In genomic region chrX:11953615-11954014, GRCh38 we compare ENCODE assay signal across 1 cellular context.
TF ChIP-seq lines count a peak whose summit lies in the region.

No MANE protein-coding gene starts in this region.

TF ChIP-seq in A549, 52 proteins besides CTCF, POLR2A, EP300 and RAD21 (continued from another document):
- TF ChIP-seq FOSL2 (IDR thresholded peaks at IDR 0.05) (peak; percentile 62), FOSL2 (CRISPR knock-in tag; IDR thresholded peaks at IDR 0.05) (peak; percentile 90), HOXB5 (CRISPR knock-in tag; IDR thresholded peaks at IDR 0.05) (no peak), MAFK (IDR thresholded peaks at IDR 0.05; ENCODE audit: partially characterized antibody) (peak; percentile 59), TP53 (CRISPR knock-in tag; IDR thresholded peaks at IDR 0.05) (no peak), CHD4 (IDR thresholded peaks at IDR 0.05; ENCODE audit: borderline replicate concordance) (no peak), EHF (CRISPR knock-in tag; IDR thresholded peaks at IDR 0.05) (no peak), BHLHE40 (IDR thresholded peaks at IDR 0.05; ENCODE audit: low read depth, low read length) (no peak), NFE2L2 (conservative IDR thresholded peaks at IDR 0.05; ENCODE audit: low read length) (no peak), RFX5 (IDR thresholded peaks at IDR 0.05) (no peak), HES2 (IDR thresholded peaks at IDR 0.05) (no peak), RCOR1 (IDR thresholded peaks at IDR 0.05; ENCODE audit: low read depth, low read length) (no peak), CBX2 (IDR thresholded peaks at IDR 0.05; ENCODE audit: borderline replicate concordance, low read depth) (no peak), KDM5A (IDR thresholded peaks at IDR 0.05) (no peak), PBX3 (IDR thresholded peaks at IDR 0.05) (no peak), ZC3H11A (IDR thresholded peaks at IDR 0.05) (no peak), HDAC2 (IDR thresholded peaks at IDR 0.05) (no peak), CBX8 (IDR thresholded peaks at IDR 0.05) (no peak), MAZ (IDR thresholded peaks at IDR 0.05; ENCODE audit: borderline replicate concordance, low read depth, low read length) (no peak), MAX (IDR thresholded peaks at IDR 0.05) (peak; percentile 73), SMC3 (IDR thresholded peaks at IDR 0.05) (peak; percentile 34; the same call in 2 of the 3 replicates), SREBF2 (IDR thresholded peaks at IDR 0.05) (no peak)
- TF ChIP-seq, protein P1, sequence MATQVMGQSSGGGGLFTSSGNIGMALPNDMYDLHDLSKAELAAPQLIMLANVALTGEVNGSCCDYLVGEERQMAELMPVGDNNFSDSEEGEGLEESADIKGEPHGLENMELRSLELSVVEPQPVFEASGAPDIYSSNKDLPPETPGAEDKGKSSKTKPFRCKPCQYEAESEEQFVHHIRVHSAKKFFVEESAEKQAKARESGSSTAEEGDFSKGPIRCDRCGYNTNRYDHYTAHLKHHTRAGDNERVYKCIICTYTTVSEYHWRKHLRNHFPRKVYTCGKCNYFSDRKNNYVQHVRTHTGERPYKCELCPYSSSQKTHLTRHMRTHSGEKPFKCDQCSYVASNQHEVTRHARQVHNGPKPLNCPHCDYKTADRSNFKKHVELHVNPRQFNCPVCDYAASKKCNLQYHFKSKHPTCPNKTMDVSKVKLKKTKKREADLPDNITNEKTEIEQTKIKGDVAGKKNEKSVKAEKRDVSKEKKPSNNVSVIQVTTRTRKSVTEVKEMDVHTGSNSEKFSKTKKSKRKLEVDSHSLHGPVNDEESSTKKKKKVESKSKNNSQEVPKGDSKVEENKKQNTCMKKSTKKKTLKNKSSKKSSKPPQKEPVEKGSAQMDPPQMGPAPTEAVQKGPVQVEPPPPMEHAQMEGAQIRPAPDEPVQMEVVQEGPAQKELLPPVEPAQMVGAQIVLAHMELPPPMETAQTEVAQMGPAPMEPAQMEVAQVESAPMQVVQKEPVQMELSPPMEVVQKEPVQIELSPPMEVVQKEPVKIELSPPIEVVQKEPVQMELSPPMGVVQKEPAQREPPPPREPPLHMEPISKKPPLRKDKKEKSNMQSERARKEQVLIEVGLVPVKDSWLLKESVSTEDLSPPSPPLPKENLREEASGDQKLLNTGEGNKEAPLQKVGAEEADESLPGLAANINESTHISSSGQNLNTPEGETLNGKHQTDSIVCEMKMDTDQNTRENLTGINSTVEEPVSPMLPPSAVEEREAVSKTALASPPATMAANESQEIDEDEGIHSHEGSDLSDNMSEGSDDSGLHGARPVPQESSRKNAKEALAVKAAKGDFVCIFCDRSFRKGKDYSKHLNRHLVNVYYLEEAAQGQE (IDR thresholded peaks at IDR 0.05), result no peak
- TF ChIP-seq, protein P2, sequence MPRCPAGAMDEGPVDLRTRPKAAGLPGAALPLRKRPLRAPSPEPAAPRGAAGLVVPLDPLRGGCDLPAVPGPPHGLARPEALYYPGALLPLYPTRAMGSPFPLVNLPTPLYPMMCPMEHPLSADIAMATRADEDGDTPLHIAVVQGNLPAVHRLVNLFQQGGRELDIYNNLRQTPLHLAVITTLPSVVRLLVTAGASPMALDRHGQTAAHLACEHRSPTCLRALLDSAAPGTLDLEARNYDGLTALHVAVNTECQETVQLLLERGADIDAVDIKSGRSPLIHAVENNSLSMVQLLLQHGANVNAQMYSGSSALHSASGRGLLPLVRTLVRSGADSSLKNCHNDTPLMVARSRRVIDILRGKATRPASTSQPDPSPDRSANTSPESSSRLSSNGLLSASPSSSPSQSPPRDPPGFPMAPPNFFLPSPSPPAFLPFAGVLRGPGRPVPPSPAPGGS (IDR thresholded peaks at IDR 0.05), result 0 out of 3 replicates have a peak, but pooled peaks have one; percentile 42
- TF ChIP-seq, protein P3, sequence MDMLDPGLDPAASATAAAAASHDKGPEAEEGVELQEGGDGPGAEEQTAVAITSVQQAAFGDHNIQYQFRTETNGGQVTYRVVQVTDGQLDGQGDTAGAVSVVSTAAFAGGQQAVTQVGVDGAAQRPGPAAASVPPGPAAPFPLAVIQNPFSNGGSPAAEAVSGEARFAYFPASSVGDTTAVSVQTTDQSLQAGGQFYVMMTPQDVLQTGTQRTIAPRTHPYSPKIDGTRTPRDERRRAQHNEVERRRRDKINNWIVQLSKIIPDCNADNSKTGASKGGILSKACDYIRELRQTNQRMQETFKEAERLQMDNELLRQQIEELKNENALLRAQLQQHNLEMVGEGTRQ (IDR thresholded peaks at IDR 0.05), result no peak
